In genomic region chr20:35883778-35884540, GRCh38 we compare ENCODE assay signal across 8 cellular contexts.
A peak's percentile ranks its signal among the peaks of the same experiment; 100 is the strongest.
DNase-seq lines count a peak whose midpoint lies in the region; ATAC-seq, FAIRE-seq and TF ChIP-seq lines count a peak whose summit lies in the region.

No MANE protein-coding gene starts in this region.

- H4K5ac ChIP-seq in H1 (ENCODE audit: insufficient read length, low read depth, low read length): no peak overlapping the region

- H3K18ac ChIP-seq in H1 (ENCODE audit: extremely low read depth, low read length): no peak overlapping the region

- WGBS in GM23248 (ENCODE audit: low coverage in 1 of 2, low lambda C conversion rate in 2 of 2, missing lambda C conversion rate in 2 of 2), 2 experiments: 2 to 3% methylated on average over 10 of the region's 10 CpGs
- WGBS in H1 (ENCODE audit: extremely low coverage in 1 of 2, insufficient coverage in 1 of 2, insufficient read length in 1 of 2, insufficient replicate concordance in 2 of 2, low coverage in 1 of 2, low lambda C conversion rate in 2 of 2, missing lambda C conversion rate in 1 of 2), 2 experiments: 75% methylated on average over 10 of the region's 10 CpGs; no CpG with 5 or more reads in 1 of the 2 experiments

- no peak overlapping the region for H3K4ac ChIP-seq in H1 (replicated peaks; ENCODE audit: insufficient read length, low read depth, low read length)

- no peak overlapping the region for H3K23ac ChIP-seq in H1 (ENCODE audit: insufficient read length)

- no peaks in the 10 kb centered on the region for H4K20me1 ChIP-seq in GM23248 (ENCODE audit: insufficient read depth)
- peaks cover 2% of the 10 kb centered on the region in 2 experiments for H4K20me1 ChIP-seq in H1 (replicated peaks in 1 of 2; ENCODE audit: control insufficient read depth in 1 of 2, insufficient read depth in 2 of 2, low read length in 2 of 2)

- in situ Hi-C loops in GM23248 (cut with MboI): no loop called here

- H3K9me2 ChIP-seq in GM23248 (ENCODE audit: insufficient read depth): no peaks in the 10 kb centered on the region

- H3K23me2 ChIP-seq in H1 (ENCODE audit: low read depth, low read length): 0 out of 2 replicates have a peak, but pooled peaks cover 3% of the 10 kb centered on the region

- H2AK5ac ChIP-seq in H1 (ENCODE audit: low read depth, low read length): no peak overlapping the region

- H2BK5ac ChIP-seq in H1 (ENCODE audit: low read depth, low read length): no peak overlapping the region

- peak overlapping the region; percentile 81 for H3K4me2 ChIP-seq in GM23248 (ENCODE audit: unreplicated experiment)
- H3K4me2 ChIP-seq in H1 (ENCODE audit: insufficient read depth in 1 of 2, low read depth in 2 of 2, low read length in 2 of 2): no peak overlapping the region

- peak; percentile 82 to 86 for TF ChIP-seq RAD21 in H1 (IDR thresholded peaks at IDR 0.05 in 1 of 2, conservative IDR thresholded peaks at IDR 0.05 in 1 of 2; ENCODE audit: low read depth in 2 of 2, low read length in 2 of 2)

- ATAC-seq in GM21737 (IDR thresholded peaks at IDR 0.05; ENCODE audit: unreplicated experiment): no peak

- DNase-seq in AG08396 (ENCODE audit: low spot score) (peak; percentile 83), GM23248 (peak; percentile 100), NCI-H69 (lab: John Stamatoyannopoulos, UW) (peak; percentile 75), H1 (ENCODE audit: low read depth in 1 of 2, low spot score in 2 of 2) (peak; percentile 43 to 69), midbrain (lab: John Stamatoyannopoulos, UW) (peak; percentile 86)
- DNase-seq in activated CD8-positive, alpha-beta memory T cell treated with anti-CD3 and anti-CD28 coated beads for 4 hours (ENCODE audit: low read depth in 2 of 2): peak; percentile 26 to 27
- DNase-seq in stimulated activated CD8-positive, alpha-beta memory T cell treated with anti-CD3 and anti-CD28 coated beads, Interleukin-15, amount 100 ng/mL, for 48 hours (ENCODE audit: low read depth in 2 of 2): peak; percentile 11 to 19

- H3K14ac ChIP-seq in H1 (ENCODE audit: insufficient read length): no peak overlapping the region

- POLR2A ChIA-PET in H1 (lab: Charles Lee; ENCODE audit: partially characterized antibody): interaction anchor here (0.9 to 12.5 kb wide), 3 partner anchors 115 to 223 kb away, joined by 3 to 139 read pairs (median 3); partner anchors contain the start of gene RBM39

- peak; percentile 73 to 88 (median 78) for TF ChIP-seq CTCF in H1 (IDR thresholded peaks at IDR 0.05; ENCODE audit: control extremely low read depth in 1 of 3, insufficient read depth in 1 of 3, low read depth in 1 of 3, low read length in 3 of 3)

- no peak overlapping the region for H4K8ac ChIP-seq in H1 (ENCODE audit: extremely low read depth, insufficient read depth, low read length)

- H2AFZ ChIP-seq in GM23248 (no peak overlapping the region), H1 (ENCODE audit: low read length) (no peak overlapping the region)

- peak; percentile 77 for FAIRE-seq in H1 (lab: Jason Lieb, UNC)

- no peak overlapping the region for H3K56ac ChIP-seq in H1 (replicated peaks; ENCODE audit: insufficient read length, low read depth, low read length)

- H3K4me3 ChIP-seq in GM23248: peak overlapping the region; percentile 57
- no peak overlapping the region for H3K4me3 ChIP-seq in H1 (ENCODE audit: extremely low read depth in 1 of 4, insufficient read depth in 2 of 4, low read depth in 3 of 4, low read length in 4 of 4)

- H3K9ac ChIP-seq in GM23248 (peak overlapping the region; percentile 91), H1 (replicated peaks in 1 of 4; ENCODE audit: extremely low read depth in 1 of 4, low read depth in 3 of 4, low read length in 3 of 4) (no peak overlapping the region)

- no peak for TF ChIP-seq POLR2A in H1 (IDR thresholded peaks at IDR 0.05; ENCODE audit: control extremely low read depth in 1 of 2, low read depth in 2 of 2, low read length in 2 of 2)

- no peak overlapping the region for H2BK15ac ChIP-seq in H1 (ENCODE audit: low read length)

- no peak overlapping the region for H2BK20ac ChIP-seq in H1 (ENCODE audit: low read length)

- H4K91ac ChIP-seq in H1 (replicated peaks; ENCODE audit: insufficient read length, low read length): no peak overlapping the region

- CTCF ChIA-PET in H1 (lab: Charles Lee; ENCODE audit: partially characterized antibody): interaction anchor here (0.6 to 2.8 kb wide), 13 partner anchors 8 to 167 kb away, joined by 3 to 9 read pairs (median 3); no protein-coding TSS in a partner anchor

- H3K79me2 ChIP-seq in GM23248 (ENCODE audit: insufficient read depth): peaks cover 40% of the 10 kb centered on the region
- H3K79me2 ChIP-seq in H1 (ENCODE audit: control insufficient read depth in 1 of 2, insufficient read depth in 2 of 2, low read length in 2 of 2): 0 out of 4 replicates have a peak, but pooled peaks cover 0 to 3% of the 10 kb centered on the region in 2 experiments

- no peak overlapping the region for H2BK120ac ChIP-seq in H1 (replicated peaks; ENCODE audit: low read depth, low read length)

- no peaks in the 10 kb centered on the region for H3K27me3 ChIP-seq in GM23248 (replicated peaks; ENCODE audit: insufficient read depth)
- H3K27me3 ChIP-seq in H1 (replicated peaks in 1 of 4; ENCODE audit: control insufficient read depth in 3 of 4, extremely low read depth in 1 of 4, insufficient read depth in 3 of 4, low read length in 3 of 4): no peaks in the 10 kb centered on the region

- H3K27ac ChIP-seq in GM23248: peak overlapping the region; percentile 100
- no peak overlapping the region for H3K27ac ChIP-seq in H1 (ENCODE audit: low read depth, low read length)

- peaks cover 44% of the 10 kb centered on the region for H3F3A ChIP-seq in GM23248 (ENCODE audit: insufficient read depth)

- H3K4me1 ChIP-seq in GM23248 (ENCODE audit: insufficient read depth) (peaks cover 46% of the 10 kb centered on the region), H1 (replicated peaks in 1 of 4; ENCODE audit: control insufficient read depth in 3 of 4, insufficient read depth in 4 of 4, low read length in 3 of 4) (peaks cover 0 to 3% (median 0%) of the 10 kb centered on the region in 4 experiments; a peak in 1 of 7 replicates)

- H3K36me3 ChIP-seq in GM23248 (ENCODE audit: low read depth) (no peaks in the 10 kb centered on the region), H1 (ENCODE audit: control insufficient read depth in 2 of 4, insufficient read depth in 4 of 4, low read length in 3 of 4) (no peaks in the 10 kb centered on the region)

- no peak overlapping the region for H2BK12ac ChIP-seq in H1 (ENCODE audit: low read depth, low read length)

- H3K79me1 ChIP-seq in H1 (ENCODE audit: low read depth, low read length): 0 out of 2 replicates have a peak, but pooled peaks cover 3% of the 10 kb centered on the region

- TF ChIP-seq EP300 in H1 (IDR thresholded peaks at IDR 0.05; ENCODE audit: borderline replicate concordance in 1 of 2, low read depth in 2 of 2, low read length in 2 of 2): no peak

- H3K9me3 ChIP-seq in GM23248 (ENCODE audit: low read depth) (no peaks in the 10 kb centered on the region), H1 (ENCODE audit: insufficient read depth in 2 of 2, low read depth in 1 of 2, low read length in 1 of 2) (no peaks in the 10 kb centered on the region)

TF ChIP-seq in H1, 55 proteins besides CTCF, POLR2A, EP300 and RAD21:
- TF ChIP-seq TEAD4 (IDR thresholded peaks at IDR 0.05; ENCODE audit: low read depth, low read length) (peak; percentile 96), HDAC6 (IDR thresholded peaks at IDR 0.05; ENCODE audit: low read depth, low read length) (no peak), GABPA (IDR thresholded peaks at IDR 0.05; ENCODE audit: borderline replicate concordance, insufficient read depth, low read length) (peak; percentile 39; the same call in 1 of the 2 replicates)

Comparison
In these comparisons a context has a peak if more than half of its experiments do, and no peak if none do; other contexts are left out.
1. DNase-seq: peak in every context shown above with its lines; median percentile 100 in GM23248; 86 in midbrain; 83 in AG08396; 75 in NCI-H69; 56 in H1; 26 in activated CD8-positive, alpha-beta memory T cell treated with anti-CD3 and anti-CD28 coated beads for 4 hours; 15 in stimulated activated CD8-positive, alpha-beta memory T cell treated with anti-CD3 and anti-CD28 coated beads, Interleukin-15, amount 100 ng/mL, for 48 hours.